In the genomic region with DNA sequence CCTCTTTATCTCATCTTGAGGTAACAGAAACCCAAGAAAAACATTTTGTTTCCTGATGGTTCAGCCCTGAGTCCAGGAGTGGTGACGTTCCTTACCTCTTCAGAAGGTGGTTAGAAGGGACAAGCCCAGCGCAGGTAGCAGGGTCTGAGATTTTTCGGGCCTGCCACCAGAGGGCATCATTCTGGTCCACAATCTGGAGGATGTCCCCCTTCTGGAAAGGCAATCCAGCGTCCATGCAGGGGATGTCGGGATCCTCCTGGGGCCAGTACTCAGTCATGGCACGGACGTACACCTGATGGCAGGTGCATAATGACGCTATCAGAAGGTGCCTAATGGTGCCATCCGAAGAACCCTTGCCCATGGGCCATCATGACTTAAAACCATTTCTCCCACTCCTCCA, we compare ENCODE assay signal across 12 cellular contexts. TPM values are rescaled to one million over a fixed set of nuclear protein-coding genes. Genes with fewer than 3 reads are reported as not detected.
DNase-seq lines count a peak whose midpoint lies in the region; FAIRE-seq and TF ChIP-seq lines count a peak whose summit lies in the region.
"Had no signal": no experiment of that assay in that cellular context is flagged by ENCODE, and none has a peak within 500 bp of the region (broad histone marks: within the 10 kb centered on the region; RNA-seq: fewer than 3 reads in every experiment).

No MANE protein-coding gene starts in this region.

- no peaks in the 10 kb centered on the region for H3K9me3 ChIP-seq in astrocyte (ENCODE audit: insufficient read depth, low read depth, low read length)

- FAIRE-seq in astrocyte (lab: Jason Lieb, UNC), result no peak

- H3K4me2 ChIP-seq in astrocyte (ENCODE audit: low read length), result no peak overlapping the region

- H3K27me3 Mint-ChIP-seq in astrocyte (ENCODE audit: low read depth, unreplicated experiment), result peaks cover 2% of the 10 kb centered on the region
- peaks cover 2% of the 10 kb centered on the region for H3K27me3 Mint-ChIP-seq in nephron progenitor cell (ENCODE audit: low read depth, poor library complexity)

- peaks cover 2% of the 10 kb centered on the region for H3K9me3 Mint-ChIP-seq in astrocyte (ENCODE audit: unreplicated experiment)
- no peaks in the 10 kb centered on the region for H3K9me3 Mint-ChIP-seq in nephron progenitor cell

- TF ChIP-seq CTCF in astrocyte (IDR thresholded peaks at IDR 0.05; ENCODE audit: insufficient read depth, low read depth, low read length) (peak; percentile 32), nephron progenitor cell (IDR thresholded peaks at IDR 0.05) (peak; percentile 42)

- H3K4me1 ChIP-seq in astrocyte (ENCODE audit: insufficient read depth, low read length), result no peaks in the 10 kb centered on the region

- H3K79me2 ChIP-seq in astrocyte (ENCODE audit: insufficient read depth, low read length), result no peaks in the 10 kb centered on the region

- H4K20me1 ChIP-seq in astrocyte (ENCODE audit: insufficient read depth, low read length), result no peaks in the 10 kb centered on the region

- no peak overlapping the region for H3K4me3 Mint-ChIP-seq in astrocyte (ENCODE audit: unreplicated experiment)
- no peak overlapping the region for H3K4me3 Mint-ChIP-seq in nephron progenitor cell

- peaks cover 8% of the 10 kb centered on the region for H3K36me3 Mint-ChIP-seq in astrocyte (ENCODE audit: low read depth, unreplicated experiment)
- H3K36me3 Mint-ChIP-seq in nephron progenitor cell (ENCODE audit: low read depth), result no peaks in the 10 kb centered on the region

- H3K27ac ChIP-seq in astrocyte (ENCODE audit: low read depth, low read length), result no peak overlapping the region
- H3K27ac ChIP-seq: dorsolateral prefrontal cortex had no signal

- peaks cover 9% of the 10 kb centered on the region for H3K36me3 ChIP-seq in astrocyte (ENCODE audit: insufficient read depth, low read length)

- H3K27ac Mint-ChIP-seq in astrocyte (ENCODE audit: unreplicated experiment) (no peak overlapping the region), nephron progenitor cell (no peak overlapping the region)

- DNase-seq in SKM-1 treated with dmso at 0.1 percent for 144 hours (lab: John Stamatoyannopoulos, UW; ENCODE audit: unreplicated experiment) (peak; percentile 3), SKM-1 (lab: John Stamatoyannopoulos, UW; ENCODE audit: unreplicated experiment) (no peak), HT-29 (ENCODE audit: low spot score) (peak; percentile 54), astrocyte (ENCODE audit: low read depth) (no peak), nephron progenitor cell (peak; percentile 51), nucleus accumbens (lab: John Stamatoyannopoulos, UW) (no peak), NCI-H1417 (lab: John Stamatoyannopoulos, UW) (no peak), kidney glomerular epithelial cell (lab: John Stamatoyannopoulos, UW) (no peak)
- DNase-seq: DMS153, substantia nigra had no signal

- H3K4me1 Mint-ChIP-seq in astrocyte (ENCODE audit: low read depth, unreplicated experiment), result no peaks in the 10 kb centered on the region
- H3K4me1 Mint-ChIP-seq in nephron progenitor cell, result no peaks in the 10 kb centered on the region

- no peak overlapping the region for H2AFZ ChIP-seq in astrocyte (ENCODE audit: low read depth, low read length)

- H3K9ac ChIP-seq in astrocyte (ENCODE audit: low read length), result no peak overlapping the region

- no peak overlapping the region for H3K4me3 ChIP-seq in astrocyte (ENCODE audit: insufficient read depth, low read depth, low read length)
- H3K4me3 ChIP-seq: dorsolateral prefrontal cortex had no signal

- H3K27me3 ChIP-seq in astrocyte (ENCODE audit: insufficient read depth, low read length), result no peaks in the 10 kb centered on the region
- H3K27me3 ChIP-seq: dorsolateral prefrontal cortex had no signal

RNA-seq across cellular contexts. Expression of a gene that starts 17.7 kb away (rescaled TPM):
- not detected in 2 replicates for total RNA-seq in HT-29 (2014; rRNA removed; shearing (Covaris generic))
- 1.0 and 2.9 TPM in 2 replicates for total RNA-seq in astrocyte
- total RNA-seq: T-helper 2 cell treated with Interferon-gamma antibody and Interleukin-4, amounts not matched to agents 100 ng/mL and 5 ng/mL, for 36 hours had no signal

RNA-seq across cellular contexts. Expression of a gene that starts 37.4 kb away (rescaled TPM):
- 6.0 and 9.0 TPM in 2 replicates for total RNA-seq in HT-29 (2014; rRNA removed; shearing (Covaris generic))
- 35.2 and 37.7 TPM in 2 replicates for total RNA-seq in astrocyte

Comparison
In these comparisons a context has a peak if more than half of its experiments do, and no peak if none do; other contexts are left out.
1. DNase-seq: peak in SKM-1 treated with dmso at 0.1 percent for 144 hours (single experiment), HT-29 (single experiment) and nephron progenitor cell (single experiment); none in SKM-1 (single experiment), astrocyte (single experiment), nucleus accumbens (0 of 56), NCI-H1417 (0 of 3) and kidney glomerular epithelial cell (single experiment).